Comparison of ENCODE assay signal across 19 cellular contexts in the genomic region with DNA sequence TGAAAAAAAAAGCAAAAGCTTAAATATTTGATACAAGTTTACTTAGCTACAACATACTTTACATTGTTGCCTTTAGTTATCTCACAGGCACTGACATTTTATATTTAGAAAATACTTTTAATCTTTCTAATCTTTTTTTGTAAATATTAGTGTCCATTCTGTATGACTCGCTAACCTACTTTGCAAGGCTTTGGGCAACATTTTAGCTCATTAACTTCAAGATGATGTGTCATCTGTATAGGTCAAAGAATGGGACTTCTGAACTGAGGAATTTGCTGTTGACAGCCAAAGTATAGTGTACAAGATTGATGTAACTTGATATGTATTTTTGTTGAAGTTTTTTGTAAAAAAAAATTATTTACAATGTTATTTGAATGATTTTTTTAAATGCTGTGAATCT. TPM values are rescaled to one million over a fixed set of nuclear protein-coding genes. Genes with fewer than 3 reads are reported as not detected.
DNase-seq lines count a peak whose midpoint lies in the region; ATAC-seq, FAIRE-seq and TF ChIP-seq lines count a peak whose summit lies in the region.
"Had no signal": no experiment of that assay in that cellular context is flagged by ENCODE, and none has a peak within 500 bp of the region (broad histone marks: within the 10 kb centered on the region; RNA-seq: fewer than 3 reads in every experiment).

No MANE protein-coding gene starts in this region.

- H4K20me1 ChIP-seq in GM23248 (ENCODE audit: insufficient read depth): no peaks in the 10 kb centered on the region
- no peaks in the 10 kb centered on the region for H4K20me1 ChIP-seq in astrocyte (ENCODE audit: insufficient read depth, low read length)

- peaks cover 8% of the 10 kb centered on the region; the same call in 1 of the 2 replicates for H3K4me1 ChIP-seq in GM23248 (ENCODE audit: insufficient read depth)
- H3K4me1 ChIP-seq in astrocyte (ENCODE audit: insufficient read depth, low read length): no peaks in the 10 kb centered on the region

- H2AFZ ChIP-seq in GM23248 (no peak overlapping the region), astrocyte (ENCODE audit: low read depth, low read length) (no peak overlapping the region)

- peaks cover 5% of the 10 kb centered on the region; the same call in 1 of the 2 replicates for H3F3A ChIP-seq in GM23248 (ENCODE audit: insufficient read depth)

- H3K27me3 Mint-ChIP-seq in astrocyte (ENCODE audit: low read depth, unreplicated experiment): peaks cover 1% of the 10 kb centered on the region
- H3K27me3 Mint-ChIP-seq: brain; naive thymus-derived CD8-positive, alpha-beta T cell had no signal

- in situ Hi-C loops in GM23248 (cut with MboI): no loop called here

- H3K4me1 Mint-ChIP-seq in astrocyte (ENCODE audit: low read depth, unreplicated experiment): no peaks in the 10 kb centered on the region
- H3K4me1 Mint-ChIP-seq: brain had no signal

- H3K36me3 ChIP-seq in GM23248 (ENCODE audit: low read depth) (no peaks in the 10 kb centered on the region), astrocyte (ENCODE audit: insufficient read depth, low read length) (no peaks in the 10 kb centered on the region)

- no peaks in the 10 kb centered on the region for H3K27me3 ChIP-seq in GM23248 (replicated peaks; ENCODE audit: insufficient read depth)
- no peaks in the 10 kb centered on the region for H3K27me3 ChIP-seq in astrocyte (ENCODE audit: insufficient read depth, low read length)
- H3K27me3 ChIP-seq: SJSA1 had no signal

- H3K9ac ChIP-seq in GM23248 (no peak overlapping the region), astrocyte (ENCODE audit: low read length) (no peak overlapping the region)

- no peak overlapping the region for H3K4me3 Mint-ChIP-seq in astrocyte (ENCODE audit: unreplicated experiment)
- H3K4me3 Mint-ChIP-seq: brain; naive thymus-derived CD8-positive, alpha-beta T cell had no signal

- H3K79me2 ChIP-seq in GM23248 (ENCODE audit: insufficient read depth) (no peaks in the 10 kb centered on the region), astrocyte (ENCODE audit: insufficient read depth, low read length) (no peaks in the 10 kb centered on the region)

- H3K27ac ChIP-seq in GM23248: no peak overlapping the region
- H3K27ac ChIP-seq in astrocyte (ENCODE audit: low read depth, low read length): no peak overlapping the region
- H3K27ac ChIP-seq: SJSA1 had no signal

- peak overlapping the region; percentile 34 for H3K27ac Mint-ChIP-seq in astrocyte (ENCODE audit: unreplicated experiment)

- DNase-seq in AG08395 (ENCODE audit: low spot score): peak; percentile 71
- peak; percentile 66 for DNase-seq in GM23248
- peak; percentile 46 for DNase-seq in astrocyte (ENCODE audit: low read depth)
- DNase-seq in fibroblast of villous mesenchyme (ENCODE audit: low read depth): peak; percentile 50
- no peak for DNase-seq in stimulated activated naive CD4-positive, alpha-beta T cell treated with Interleukin-2 at 50 U/mL for 16 hours (lab: John Stamatoyannopoulos, UW)
- DNase-seq: ACHN; activated CD4-positive, alpha-beta T cell treated with anti-CD3 and anti-CD28 coated beads for 4 hours; activated CD8-positive, alpha-beta memory T cell treated with anti-CD3 and anti-CD28 coated beads, Interleukin-2, amount 50 U/mL, for 48 hours; foreskin melanocyte; GDM1; naive thymus-derived CD8-positive, alpha-beta T cell; NCI-H524 treated with DMSO at 0.1 percent for 48 hours had no signal

- no peaks in the 10 kb centered on the region for H3K9me3 ChIP-seq in GM23248 (ENCODE audit: low read depth)
- no peaks in the 10 kb centered on the region for H3K9me3 ChIP-seq in astrocyte (ENCODE audit: insufficient read depth, low read depth, low read length)
- H3K9me3 ChIP-seq: SJSA1 had no signal

- TF ChIP-seq CTCF in astrocyte (IDR thresholded peaks at IDR 0.05; ENCODE audit: insufficient read depth, low read depth, low read length) (no peak), fibroblast of villous mesenchyme (IDR thresholded peaks at IDR 0.05; ENCODE audit: insufficient read depth, low read depth, low read length) (no peak)

- H3K9me3 Mint-ChIP-seq in astrocyte (ENCODE audit: unreplicated experiment): no peaks in the 10 kb centered on the region
- H3K9me3 Mint-ChIP-seq: brain; naive thymus-derived CD8-positive, alpha-beta T cell had no signal

- H3K4me2 ChIP-seq in GM23248 (ENCODE audit: unreplicated experiment): no peak overlapping the region
- H3K4me2 ChIP-seq in astrocyte (ENCODE audit: low read length): no peak overlapping the region

- H3K36me3 Mint-ChIP-seq in astrocyte (ENCODE audit: low read depth, unreplicated experiment): peaks cover 8% of the 10 kb centered on the region

- WGBS in GM23248 (ENCODE audit: low coverage in 1 of 2, low lambda C conversion rate in 2 of 2, missing lambda C conversion rate in 2 of 2), 2 experiments: 79 to 88% methylated on average over 1 of the region's 1 CpG

- no peak for ATAC-seq in HG02588 (IDR thresholded peaks at IDR 0.05; ENCODE audit: unreplicated experiment)
- ATAC-seq in GM21515 (IDR thresholded peaks at IDR 0.05; ENCODE audit: unreplicated experiment): no peak
- ATAC-seq in GM19324 (IDR thresholded peaks at IDR 0.05; ENCODE audit: low FRiP score, unreplicated experiment): no peak
- ATAC-seq: naive thymus-derived CD8-positive, alpha-beta T cell had no signal

- peak; percentile 45 for FAIRE-seq in astrocyte (lab: Jason Lieb, UNC)

- H3K9me2 ChIP-seq in GM23248 (ENCODE audit: insufficient read depth): no peaks in the 10 kb centered on the region

- H3K4me3 ChIP-seq in GM23248 (no peak overlapping the region), astrocyte (ENCODE audit: insufficient read depth, low read depth, low read length) (no peak overlapping the region), fibroblast of villous mesenchyme (ENCODE audit: low read depth, low read length) (no peak overlapping the region)
- H3K4me3 ChIP-seq: SJSA1 had no signal

RNA-seq across cellular contexts. Expression of a gene that starts 2.7 kb away (rescaled TPM):
- total RNA-seq in GM23248 (2014; rRNA removed; shearing (Covaris generic)): not detected in 2 replicates
- polyA plus RNA-seq in GM23248 (2016; fragmentation: Nextera tagmentation; extraction: Ambion mirVana): 0.10 TPM in 2 replicates
- not detected in 2 replicates for total RNA-seq in astrocyte
- not detected in 2 replicates for total RNA-seq in fibroblast of villous mesenchyme
- total RNA-seq: lung microvascular endothelial cell, OCI-LY7, SJSA1 had no signal
- polyA plus RNA-seq: naive thymus-derived CD8-positive, alpha-beta T cell had no signal
